Comparison of ENCODE assay signal across 1 cellular context in the genomic region with DNA sequence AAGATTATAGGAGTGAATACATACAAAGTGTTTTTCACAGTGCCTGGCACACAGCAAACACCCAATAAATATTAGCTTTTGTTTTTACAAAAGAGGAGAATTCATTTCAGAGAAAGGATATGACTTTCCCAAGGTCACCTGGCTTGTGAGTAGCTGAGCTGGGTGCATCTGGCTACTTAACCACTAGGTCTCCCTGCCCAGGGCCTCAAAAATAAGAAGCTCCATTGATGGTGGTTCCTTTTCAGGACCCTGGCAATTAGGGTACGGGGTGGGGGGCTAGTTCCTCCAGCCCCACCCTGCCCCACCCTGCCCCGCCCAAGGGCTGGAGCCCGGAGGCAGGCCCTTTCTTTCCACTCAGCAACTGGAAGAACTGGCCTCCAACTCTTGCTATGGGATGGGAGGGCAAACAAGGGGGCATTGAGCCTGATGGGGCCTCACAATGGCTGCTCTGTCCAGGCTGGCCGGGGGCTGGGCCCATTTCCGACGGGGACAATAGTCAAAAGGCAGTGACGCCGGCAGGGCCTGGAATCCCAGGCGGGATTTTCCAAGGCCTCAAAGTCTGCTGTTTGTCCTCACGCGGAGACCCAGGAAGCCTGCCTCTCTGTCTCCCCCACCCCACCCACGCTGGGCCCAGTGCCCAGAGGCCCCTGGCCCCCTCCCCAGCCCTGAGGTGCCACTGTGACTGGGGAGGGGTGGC.
TF ChIP-seq lines count a peak whose summit lies in the region.

No MANE protein-coding gene starts in this region.

TF ChIP-seq in HepG2, 621 proteins besides CTCF, POLR2A, EP300 and RAD21 (continued from another document and continues in another):
- TF ChIP-seq, protein P1, sequence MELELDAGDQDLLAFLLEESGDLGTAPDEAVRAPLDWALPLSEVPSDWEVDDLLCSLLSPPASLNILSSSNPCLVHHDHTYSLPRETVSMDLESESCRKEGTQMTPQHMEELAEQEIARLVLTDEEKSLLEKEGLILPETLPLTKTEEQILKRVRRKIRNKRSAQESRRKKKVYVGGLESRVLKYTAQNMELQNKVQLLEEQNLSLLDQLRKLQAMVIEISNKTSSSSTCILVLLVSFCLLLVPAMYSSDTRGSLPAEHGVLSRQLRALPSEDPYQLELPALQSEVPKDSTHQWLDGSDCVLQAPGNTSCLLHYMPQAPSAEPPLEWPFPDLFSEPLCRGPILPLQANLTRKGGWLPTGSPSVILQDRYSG (CRISPR knock-in tag; IDR thresholded peaks at IDR 0.05), result no peak
- TF ChIP-seq, protein P2, sequence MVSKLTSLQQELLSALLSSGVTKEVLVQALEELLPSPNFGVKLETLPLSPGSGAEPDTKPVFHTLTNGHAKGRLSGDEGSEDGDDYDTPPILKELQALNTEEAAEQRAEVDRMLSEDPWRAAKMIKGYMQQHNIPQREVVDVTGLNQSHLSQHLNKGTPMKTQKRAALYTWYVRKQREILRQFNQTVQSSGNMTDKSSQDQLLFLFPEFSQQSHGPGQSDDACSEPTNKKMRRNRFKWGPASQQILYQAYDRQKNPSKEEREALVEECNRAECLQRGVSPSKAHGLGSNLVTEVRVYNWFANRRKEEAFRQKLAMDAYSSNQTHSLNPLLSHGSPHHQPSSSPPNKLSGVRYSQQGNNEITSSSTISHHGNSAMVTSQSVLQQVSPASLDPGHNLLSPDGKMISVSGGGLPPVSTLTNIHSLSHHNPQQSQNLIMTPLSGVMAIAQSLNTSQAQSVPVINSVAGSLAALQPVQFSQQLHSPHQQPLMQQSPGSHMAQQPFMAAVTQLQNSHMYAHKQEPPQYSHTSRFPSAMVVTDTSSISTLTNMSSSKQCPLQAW (CRISPR knock-in tag; IDR thresholded peaks at IDR 0.05), result no peak
- TF ChIP-seq CEBPG (CRISPR knock-in tag; IDR thresholded peaks at IDR 0.05) (no peak), ZNF589 (CRISPR knock-in tag; conservative IDR thresholded peaks at IDR 0.05) (no peak), ZNF101 (CRISPR knock-in tag; IDR thresholded peaks at IDR 0.05; ENCODE audit: borderline replicate concordance, low read depth) (no peak), HOXA3 (CRISPR knock-in tag; IDR thresholded peaks at IDR 0.05) (peak; percentile 80), MLLT10 (CRISPR knock-in tag; IDR thresholded peaks at IDR 0.05) (no peak), SPEN (CRISPR knock-in tag; IDR thresholded peaks at IDR 0.05; ENCODE audit: low read depth) (no peak), HES4 (CRISPR knock-in tag; IDR thresholded peaks at IDR 0.05; ENCODE audit: borderline replicate concordance) (no peak), REL (CRISPR knock-in tag; conservative IDR thresholded peaks at IDR 0.05) (no peak), ZBTB7A (CRISPR knock-in tag; IDR thresholded peaks at IDR 0.05) (0 out of 2 replicates have a peak, but pooled peaks have one; percentile 13), BHLHE40 (IDR thresholded peaks at IDR 0.05; ENCODE audit: low read length) (0 out of 2 replicates have a peak, but pooled peaks have one; percentile 7), TARDBP (CRISPR knock-in tag; IDR thresholded peaks at IDR 0.05) (no peak), HMG20A (CRISPR knock-in tag; IDR thresholded peaks at IDR 0.05; ENCODE audit: borderline replicate concordance) (no peak; the same call in 1 of the 2 replicates), ZNF337 (CRISPR knock-in tag; IDR thresholded peaks at IDR 0.05; ENCODE audit: borderline replicate concordance, low read depth) (no peak), SIN3A (IDR thresholded peaks at IDR 0.05; ENCODE audit: borderline replicate concordance, low read depth, low read length) (no peak), KAT8 (CRISPR knock-in tag; IDR thresholded peaks at IDR 0.05) (peak; percentile 50), LCORL (IDR thresholded peaks at IDR 0.05) (no peak), LCORL (CRISPR knock-in tag; IDR thresholded peaks at IDR 0.05) (0 out of 2 replicates have a peak, but pooled peaks have one; percentile 27), ZNF343 (CRISPR knock-in tag; IDR thresholded peaks at IDR 0.05) (no peak), ZFY (CRISPR knock-in tag; IDR thresholded peaks at IDR 0.05) (peak; percentile 77)
- TF ChIP-seq, protein P3, sequence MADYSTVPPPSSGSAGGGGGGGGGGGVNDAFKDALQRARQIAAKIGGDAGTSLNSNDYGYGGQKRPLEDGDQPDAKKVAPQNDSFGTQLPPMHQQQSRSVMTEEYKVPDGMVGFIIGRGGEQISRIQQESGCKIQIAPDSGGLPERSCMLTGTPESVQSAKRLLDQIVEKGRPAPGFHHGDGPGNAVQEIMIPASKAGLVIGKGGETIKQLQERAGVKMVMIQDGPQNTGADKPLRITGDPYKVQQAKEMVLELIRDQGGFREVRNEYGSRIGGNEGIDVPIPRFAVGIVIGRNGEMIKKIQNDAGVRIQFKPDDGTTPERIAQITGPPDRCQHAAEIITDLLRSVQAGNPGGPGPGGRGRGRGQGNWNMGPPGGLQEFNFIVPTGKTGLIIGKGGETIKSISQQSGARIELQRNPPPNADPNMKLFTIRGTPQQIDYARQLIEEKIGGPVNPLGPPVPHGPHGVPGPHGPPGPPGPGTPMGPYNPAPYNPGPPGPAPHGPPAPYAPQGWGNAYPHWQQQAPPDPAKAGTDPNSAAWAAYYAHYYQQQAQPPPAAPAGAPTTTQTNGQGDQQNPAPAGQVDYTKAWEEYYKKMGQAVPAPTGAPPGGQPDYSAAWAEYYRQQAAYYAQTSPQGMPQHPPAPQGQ (CRISPR knock-in tag; IDR thresholded peaks at IDR 0.05; ENCODE audit: borderline replicate concordance), result no peak
- TF ChIP-seq, protein P4, sequence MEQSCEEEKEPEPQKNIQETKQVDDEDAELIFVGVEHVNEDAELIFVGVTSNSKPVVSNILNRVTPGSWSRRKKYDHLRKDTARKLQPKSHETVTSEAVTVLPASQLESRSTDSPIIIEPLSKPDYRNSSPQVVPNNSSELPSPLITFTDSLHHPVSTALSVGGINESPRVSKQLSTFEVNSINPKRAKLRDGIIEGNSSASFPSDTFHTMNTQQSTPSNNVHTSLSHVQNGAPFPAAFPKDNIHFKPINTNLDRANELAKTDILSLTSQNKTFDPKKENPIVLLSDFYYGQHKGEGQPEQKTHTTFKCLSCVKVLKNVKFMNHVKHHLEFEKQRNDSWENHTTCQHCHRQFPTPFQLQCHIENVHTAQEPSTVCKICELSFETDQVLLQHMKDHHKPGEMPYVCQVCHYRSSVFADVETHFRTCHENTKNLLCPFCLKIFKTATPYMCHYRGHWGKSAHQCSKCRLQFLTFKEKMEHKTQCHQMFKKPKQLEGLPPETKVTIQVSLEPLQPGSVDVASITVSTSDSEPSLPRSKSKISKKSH (CRISPR knock-in tag; IDR thresholded peaks at IDR 0.05; ENCODE audit: borderline replicate concordance), result no peak
- TF ChIP-seq, protein P5, sequence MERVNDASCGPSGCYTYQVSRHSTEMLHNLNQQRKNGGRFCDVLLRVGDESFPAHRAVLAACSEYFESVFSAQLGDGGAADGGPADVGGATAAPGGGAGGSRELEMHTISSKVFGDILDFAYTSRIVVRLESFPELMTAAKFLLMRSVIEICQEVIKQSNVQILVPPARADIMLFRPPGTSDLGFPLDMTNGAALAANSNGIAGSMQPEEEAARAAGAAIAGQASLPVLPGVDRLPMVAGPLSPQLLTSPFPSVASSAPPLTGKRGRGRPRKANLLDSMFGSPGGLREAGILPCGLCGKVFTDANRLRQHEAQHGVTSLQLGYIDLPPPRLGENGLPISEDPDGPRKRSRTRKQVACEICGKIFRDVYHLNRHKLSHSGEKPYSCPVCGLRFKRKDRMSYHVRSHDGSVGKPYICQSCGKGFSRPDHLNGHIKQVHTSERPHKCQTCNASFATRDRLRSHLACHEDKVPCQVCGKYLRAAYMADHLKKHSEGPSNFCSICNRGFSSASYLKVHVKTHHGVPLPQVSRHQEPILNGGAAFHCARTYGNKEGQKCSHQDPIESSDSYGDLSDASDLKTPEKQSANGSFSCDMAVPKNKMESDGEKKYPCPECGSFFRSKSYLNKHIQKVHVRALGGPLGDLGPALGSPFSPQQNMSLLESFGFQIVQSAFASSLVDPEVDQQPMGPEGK (CRISPR knock-in tag; IDR thresholded peaks at IDR 0.05), result peak; percentile 93
- TF ChIP-seq, protein P6, sequence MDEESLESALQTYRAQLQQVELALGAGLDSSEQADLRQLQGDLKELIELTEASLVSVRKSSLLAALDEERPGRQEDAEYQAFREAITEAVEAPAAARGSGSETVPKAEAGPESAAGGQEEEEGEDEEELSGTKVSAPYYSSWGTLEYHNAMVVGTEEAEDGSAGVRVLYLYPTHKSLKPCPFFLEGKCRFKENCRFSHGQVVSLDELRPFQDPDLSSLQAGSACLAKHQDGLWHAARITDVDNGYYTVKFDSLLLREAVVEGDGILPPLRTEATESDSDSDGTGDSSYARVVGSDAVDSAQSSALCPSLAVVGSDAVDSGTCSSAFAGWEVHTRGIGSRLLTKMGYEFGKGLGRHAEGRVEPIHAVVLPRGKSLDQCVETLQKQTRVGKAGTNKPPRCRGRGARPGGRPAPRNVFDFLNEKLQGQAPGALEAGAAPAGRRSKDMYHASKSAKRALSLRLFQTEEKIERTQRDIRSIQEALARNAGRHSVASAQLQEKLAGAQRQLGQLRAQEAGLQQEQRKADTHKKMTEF (CRISPR knock-in tag; IDR thresholded peaks at IDR 0.05), result no peak
- TF ChIP-seq, protein P7, sequence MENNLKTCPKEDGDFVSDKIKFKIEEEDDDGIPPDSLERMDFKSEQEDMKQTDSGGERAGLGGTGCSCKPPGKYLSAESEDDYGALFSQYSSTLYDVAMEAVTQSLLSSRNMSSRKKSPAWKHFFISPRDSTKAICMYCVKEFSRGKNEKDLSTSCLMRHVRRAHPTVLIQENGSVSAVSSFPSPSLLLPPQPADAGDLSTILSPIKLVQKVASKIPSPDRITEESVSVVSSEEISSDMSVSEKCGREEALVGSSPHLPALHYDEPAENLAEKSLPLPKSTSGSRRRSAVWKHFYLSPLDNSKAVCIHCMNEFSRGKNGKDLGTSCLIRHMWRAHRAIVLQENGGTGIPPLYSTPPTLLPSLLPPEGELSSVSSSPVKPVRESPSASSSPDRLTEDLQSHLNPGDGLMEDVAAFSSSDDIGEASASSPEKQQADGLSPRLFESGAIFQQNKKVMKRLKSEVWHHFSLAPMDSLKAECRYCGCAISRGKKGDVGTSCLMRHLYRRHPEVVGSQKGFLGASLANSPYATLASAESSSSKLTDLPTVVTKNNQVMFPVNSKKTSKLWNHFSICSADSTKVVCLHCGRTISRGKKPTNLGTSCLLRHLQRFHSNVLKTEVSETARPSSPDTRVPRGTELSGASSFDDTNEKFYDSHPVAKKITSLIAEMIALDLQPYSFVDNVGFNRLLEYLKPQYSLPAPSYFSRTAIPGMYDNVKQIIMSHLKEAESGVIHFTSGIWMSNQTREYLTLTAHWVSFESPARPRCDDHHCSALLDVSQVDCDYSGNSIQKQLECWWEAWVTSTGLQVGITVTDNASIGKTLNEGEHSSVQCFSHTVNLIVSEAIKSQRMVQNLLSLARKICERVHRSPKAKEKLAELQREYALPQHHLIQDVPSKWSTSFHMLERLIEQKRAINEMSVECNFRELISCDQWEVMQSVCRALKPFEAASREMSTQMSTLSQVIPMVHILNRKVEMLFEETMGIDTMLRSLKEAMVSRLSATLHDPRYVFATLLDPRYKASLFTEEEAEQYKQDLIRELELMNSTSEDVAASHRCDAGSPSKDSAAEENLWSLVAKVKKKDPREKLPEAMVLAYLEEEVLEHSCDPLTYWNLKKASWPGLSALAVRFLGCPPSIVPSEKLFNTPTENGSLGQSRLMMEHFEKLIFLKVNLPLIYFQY (CRISPR knock-in tag; IDR thresholded peaks at IDR 0.05; ENCODE audit: borderline replicate concordance), result 0 out of 2 replicates have a peak, but pooled peaks have one; percentile 23
- TF ChIP-seq, protein P8, sequence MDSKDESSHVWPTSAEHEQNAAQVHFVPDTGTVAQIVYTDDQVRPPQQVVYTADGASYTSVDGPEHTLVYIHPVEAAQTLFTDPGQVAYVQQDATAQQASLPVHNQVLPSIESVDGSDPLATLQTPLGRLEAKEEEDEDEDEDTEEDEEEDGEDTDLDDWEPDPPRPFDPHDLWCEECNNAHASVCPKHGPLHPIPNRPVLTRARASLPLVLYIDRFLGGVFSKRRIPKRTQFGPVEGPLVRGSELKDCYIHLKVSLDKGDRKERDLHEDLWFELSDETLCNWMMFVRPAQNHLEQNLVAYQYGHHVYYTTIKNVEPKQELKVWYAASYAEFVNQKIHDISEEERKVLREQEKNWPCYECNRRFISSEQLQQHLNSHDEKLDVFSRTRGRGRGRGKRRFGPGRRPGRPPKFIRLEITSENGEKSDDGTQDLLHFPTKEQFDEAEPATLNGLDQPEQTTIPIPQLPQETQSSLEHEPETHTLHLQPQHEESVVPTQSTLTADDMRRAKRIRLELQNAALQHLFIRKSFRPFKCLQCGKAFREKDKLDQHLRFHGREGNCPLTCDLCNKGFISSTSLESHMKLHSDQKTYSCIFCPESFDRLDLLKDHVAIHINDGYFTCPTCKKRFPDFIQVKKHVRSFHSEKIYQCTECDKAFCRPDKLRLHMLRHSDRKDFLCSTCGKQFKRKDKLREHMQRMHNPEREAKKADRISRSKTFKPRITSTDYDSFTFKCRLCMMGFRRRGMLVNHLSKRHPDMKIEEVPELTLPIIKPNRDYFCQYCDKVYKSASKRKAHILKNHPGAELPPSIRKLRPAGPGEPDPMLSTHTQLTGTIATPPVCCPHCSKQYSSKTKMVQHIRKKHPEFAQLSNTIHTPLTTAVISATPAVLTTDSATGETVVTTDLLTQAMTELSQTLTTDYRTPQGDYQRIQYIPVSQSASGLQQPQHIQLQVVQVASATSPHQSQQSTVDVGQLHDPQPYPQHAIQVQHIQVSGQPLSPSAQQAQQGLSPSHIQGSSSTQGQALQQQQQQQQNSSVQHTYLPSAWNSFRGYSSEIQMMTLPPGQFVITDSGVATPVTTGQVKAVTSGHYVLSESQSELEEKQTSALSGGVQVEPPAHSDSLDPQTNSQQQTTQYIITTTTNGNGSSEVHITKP (CRISPR knock-in tag; IDR thresholded peaks at IDR 0.05; ENCODE audit: low read depth), result peak; percentile 22; the same call in 1 of the 2 replicates
- TF ChIP-seq, protein P9, sequence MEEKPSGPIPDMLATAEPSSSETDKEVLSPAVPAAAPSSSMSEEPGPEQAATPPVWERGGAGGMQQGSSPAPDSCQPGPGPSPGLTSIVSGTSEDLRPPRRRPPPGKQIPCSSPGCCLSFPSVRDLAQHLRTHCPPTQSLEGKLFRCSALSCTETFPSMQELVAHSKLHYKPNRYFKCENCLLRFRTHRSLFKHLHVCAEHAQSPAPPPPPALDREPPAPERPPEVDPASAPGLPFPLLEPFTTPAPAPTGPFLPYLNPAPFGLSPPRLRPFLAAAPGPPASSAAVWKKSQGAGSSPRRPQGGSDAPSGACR (CRISPR knock-in tag; IDR thresholded peaks at IDR 0.05), result no peak
